In genomic region chr16:86029131-86029741, GRCh38 we compare ENCODE assay signal across 11 cellular contexts.
A peak's percentile ranks its signal among the peaks of the same experiment; 100 is the strongest.
DNase-seq lines count a peak whose midpoint lies in the region; FAIRE-seq and TF ChIP-seq lines count a peak whose summit lies in the region.
"Had no signal": no experiment of that assay in that cellular context is flagged by ENCODE, and none has a peak within 500 bp of the region (broad histone marks: within the 10 kb centered on the region; RNA-seq: fewer than 3 reads in every experiment).

No MANE protein-coding gene starts in this region.

- peaks cover 0 to 2% of the 10 kb centered on the region in 2 donors for H3K27me3 ChIP-seq in small intestine (ENCODE audit: control insufficient read depth in 2 of 2, insufficient read depth in 2 of 2, low read length in 2 of 2)
- H3K27me3 ChIP-seq in CD8-positive, alpha-beta memory T cell (ENCODE audit: insufficient read depth, low read length, poor library complexity, severe bottlenecking), result no peaks in the 10 kb centered on the region

- no peaks in the 10 kb centered on the region for H3K36me3 ChIP-seq in HEK293 (ENCODE audit: control insufficient read depth in 2 of 2, insufficient read depth in 1 of 2, low read length in 2 of 2)
- H3K36me3 ChIP-seq in small intestine (ENCODE audit: control insufficient read depth in 2 of 2, insufficient read depth in 2 of 2, low read length in 2 of 2), result no peaks in the 10 kb centered on the region
- no peaks in the 10 kb centered on the region for H3K36me3 ChIP-seq in CD8-positive, alpha-beta memory T cell (ENCODE audit: insufficient read depth, low read length)

- H3K4me1 ChIP-seq in HEK293 (ENCODE audit: control insufficient read depth, insufficient read depth, low read length) (peaks cover 8% of the 10 kb centered on the region; the same call in 1 of the 2 replicates), small intestine (ENCODE audit: control insufficient read depth in 2 of 2, insufficient read depth in 1 of 2, low read depth in 1 of 2, low read length in 1 of 2) (peaks cover 0 to 4% of the 10 kb centered on the region in 2 donors)
- H3K4me1 ChIP-seq in CD8-positive, alpha-beta memory T cell (ENCODE audit: insufficient read depth, low read length), result no peaks in the 10 kb centered on the region

- H3K36me3 Mint-ChIP-seq in CD8-positive, alpha-beta memory T cell, result peaks cover 0 to 7% (median 0%) of the 10 kb centered on the region in 3 donors

- H3K27ac ChIP-seq in HEK293 (ENCODE audit: extremely low read depth, low read depth, low read length) (no peak overlapping the region), small intestine (ENCODE audit: low read depth in 1 of 2, low read length in 1 of 2) (peak overlapping the region in 1 of 2 donors; percentile 3)
- H3K27ac ChIP-seq in CD8-positive, alpha-beta memory T cell (ENCODE audit: low read depth, low read length), result no peak overlapping the region

- 6 to 20% (median 14%) methylated on average over 18 to 20 of the region's 20 CpGs for WGBS in small intestine, 3 donors

- DNase-seq in cerebellum (ENCODE audit: low spot score) (peak; percentile 39), hypothalamus (lab: John Stamatoyannopoulos, UW) (peak in 40 of 51 donors; percentile 9 to 82 (median 57)), small intestine (peak; percentile 56), glomerular visceral epithelial cell (ENCODE audit: extremely low spot score) (no peak), A172 (ENCODE audit: low spot score) (no peak), OCI-M1 (lab: John Stamatoyannopoulos, UW) (no peak)
- DNase-seq in CD8-positive, alpha-beta memory T cell, result no peak
- DNase-seq: activated CD4-positive, alpha-beta T cell treated with anti-CD3 and anti-CD28 coated beads for 1 hour; occipital lobe had no signal

- no peak for FAIRE-seq in small intestine (lab: Jason Lieb, UNC)

- CTCF ChIA-PET in HEK293 (lab: Yijun Ruan, JAX), result interaction anchor here (0.5 to 1.6 kb wide), 3 partner anchors 10 to 208 kb away, joined by 3 to 8 read pairs (median 3); no protein-coding TSS in a partner anchor
- CTCF ChIA-PET in CD8-positive, alpha-beta memory T cell (lab: Charles Lee), result interaction anchor here (1.9 kb wide), 1 partner anchor 208 kb away, joined by 5 read pairs; no protein-coding TSS in a partner anchor

- peaks cover 4 to 14% (median 8%) of the 10 kb centered on the region in 5 donors for H3K9me3 Mint-ChIP-seq in CD8-positive, alpha-beta memory T cell

- H3K9me3 ChIP-seq in HEK293 (ENCODE audit: control insufficient read depth, insufficient read depth, low read depth, low read length), result no peaks in the 10 kb centered on the region
- no peaks in the 10 kb centered on the region for H3K9me3 ChIP-seq in small intestine (ENCODE audit: control insufficient read depth, low read depth)
- H3K9me3 ChIP-seq in CD8-positive, alpha-beta memory T cell (ENCODE audit: low read length), result no peaks in the 10 kb centered on the region

- peaks cover 19% of the 10 kb centered on the region in 2 donors for H3K27me3 Mint-ChIP-seq in CD8-positive, alpha-beta memory T cell
- H3K27me3 Mint-ChIP-seq: activated naive CD8-positive, alpha-beta T cell had no signal

- H3K4me3 ChIP-seq in HEK293 (ENCODE audit: low read depth, low read length) (no peak overlapping the region), small intestine (ENCODE audit: low read depth in 1 of 2, low read length in 2 of 2) (no peak overlapping the region)
- H3K4me3 ChIP-seq in CD8-positive, alpha-beta memory T cell (ENCODE audit: low read length), result no peak overlapping the region

- TF ChIP-seq CTCF in HEK293 (tag by site-specific recombination; IDR thresholded peaks at IDR 0.05), result no peak

- POLR2A ChIA-PET in HEK293 (lab: Yijun Ruan, JAX), result no interaction called here
- POLR2A ChIA-PET in CD8-positive, alpha-beta memory T cell (lab: Charles Lee), result no interaction called here

- no peak overlapping the region for H3K4me3 Mint-ChIP-seq in CD8-positive, alpha-beta memory T cell
- H3K4me3 Mint-ChIP-seq: activated naive CD8-positive, alpha-beta T cell had no signal

- no peaks in the 10 kb centered on the region for H3K4me1 Mint-ChIP-seq in CD8-positive, alpha-beta memory T cell

- H3K27ac Mint-ChIP-seq in CD8-positive, alpha-beta memory T cell, result no peak overlapping the region
- H3K27ac Mint-ChIP-seq: activated naive CD8-positive, alpha-beta T cell had no signal

TF ChIP-seq in HEK293, 187 proteins besides CTCF, POLR2A, EP300 and RAD21:
- TF ChIP-seq FEZF1 (tag by site-specific recombination; IDR thresholded peaks at IDR 0.05), result no peak
- peak; percentile 40; the same call in 1 of the 2 replicates for TF ChIP-seq GLIS1 (tag by site-specific recombination; IDR thresholded peaks at IDR 0.05)

Comparison
In these comparisons a context has a peak if more than half of its experiments do, and no peak if none do; other contexts are left out.
1. DNase-seq: peak in cerebellum (single experiment), hypothalamus (40 of 51) and small intestine (single experiment); none in glomerular visceral epithelial cell (single experiment), CD8-positive, alpha-beta memory T cell (0 of 5), A172 (single experiment) and OCI-M1 (single experiment).